16 cellular contexts compared by ENCODE assay signal in the genomic region with DNA sequence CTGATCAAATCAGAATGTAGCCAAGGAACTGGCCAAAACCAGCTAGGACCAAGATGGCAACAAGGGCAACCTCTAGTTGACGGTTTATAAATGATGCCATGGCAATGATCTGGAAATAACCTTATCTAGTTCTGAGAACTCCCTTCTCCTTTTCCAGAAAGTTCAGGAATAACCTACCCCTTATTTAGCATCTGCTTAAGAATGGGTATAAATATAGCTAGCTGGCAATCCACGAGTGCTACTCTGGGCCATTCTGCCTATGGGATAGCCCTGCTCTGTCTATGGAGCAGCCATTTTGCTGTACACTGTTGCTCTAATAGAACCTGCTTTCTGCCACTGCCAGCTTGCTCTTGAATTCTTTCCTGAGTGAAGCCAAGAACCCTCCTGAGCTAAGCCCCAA.
DNase-seq lines count a peak whose midpoint lies in the region; ATAC-seq and TF ChIP-seq lines count a peak whose summit lies in the region.
"Had no signal": no experiment of that assay in that cellular context is flagged by ENCODE, and none has a peak within 500 bp of the region (broad histone marks: within the 10 kb centered on the region; RNA-seq: fewer than 3 reads in every experiment).

No MANE protein-coding gene starts in this region.

- DNase-seq in heart right ventricle (no peak), left cardiac atrium (no peak), left ventricle myocardium superior (no peak), osteoblast (ENCODE audit: insufficient read length, low spot score, missing footprints) (no peak), aorta (no peak), nephron progenitor cell (no peak)
- no peak for DNase-seq in CD4-positive, alpha-beta memory T cell
- DNase-seq: ACHN; C1 segment of cervical spinal cord; CD4-positive, alpha-beta T cell; DMS79; H7 had no signal

- H3K27me3 Mint-ChIP-seq in CD4-positive, alpha-beta memory T cell = peaks cover 0 to 4% of the 10 kb centered on the region in 2 donors
- no peaks in the 10 kb centered on the region for H3K27me3 Mint-ChIP-seq in nephron progenitor cell (ENCODE audit: low read depth, poor library complexity)
- H3K27me3 Mint-ChIP-seq: CD4-positive, alpha-beta T cell had no signal

- peak in 6 of 8 donors; percentile 37 to 88 (median 66) for ATAC-seq in heart right ventricle
- ATAC-seq in left cardiac atrium = no peak
- ATAC-seq in left ventricle myocardium superior = peak; percentile 75
- ATAC-seq in aorta (ENCODE audit: low FRiP score) = peak; percentile 58
- ATAC-seq in HG02970 (IDR thresholded peaks at IDR 0.05; ENCODE audit: low FRiP score, unreplicated experiment) = no peak
- ATAC-seq: GM12878, HepG2 had no signal

- H3K4me3 Mint-ChIP-seq in CD4-positive, alpha-beta memory T cell = no peak overlapping the region
- H3K4me3 Mint-ChIP-seq in nephron progenitor cell = no peak overlapping the region
- H3K4me3 Mint-ChIP-seq: B cell; CD4-positive, alpha-beta T cell had no signal

- no peaks in the 10 kb centered on the region for H3K9me3 ChIP-seq in heart right ventricle
- no peaks in the 10 kb centered on the region for H3K9me3 ChIP-seq in osteoblast (ENCODE audit: low read depth, low read length)
- H3K9me3 ChIP-seq in aorta (ENCODE audit: control insufficient read depth, low read length) = no peaks in the 10 kb centered on the region
- no peaks in the 10 kb centered on the region for H3K9me3 ChIP-seq in CD4-positive, alpha-beta memory T cell (ENCODE audit: control insufficient read depth in 1 of 2, low read length in 2 of 2)

- intact Hi-C loops in heart right ventricle (cut with DNase I) (no loop called here), left cardiac atrium (cut with DNase I) (no loop called here), left ventricle myocardium superior (cut with micrococcal nuclease) (no loop called here), aorta (cut with DNase I) (loop anchor here in 1 of 2 donors (5.0 kb wide), 1 partner anchor 52 kb away; no protein-coding TSS in a partner anchor)
- intact Hi-C loops in CD4-positive, alpha-beta memory T cell (cut with micrococcal nuclease) = no loop called here

- TF ChIP-seq CTCF in heart right ventricle (IDR thresholded peaks at IDR 0.05) (no peak), osteoblast (IDR thresholded peaks at IDR 0.05; ENCODE audit: extremely low read depth, low read depth, low read length) (no peak), nephron progenitor cell (IDR thresholded peaks at IDR 0.05) (no peak)

- H3K27ac ChIP-seq in heart right ventricle (peak overlapping the region in 8 of 10 donors; percentile 2 to 62 (median 47)), osteoblast (ENCODE audit: low read depth, low read length) (peak overlapping the region; percentile 61), aorta (ENCODE audit: low read depth in 1 of 2, low read length in 2 of 2) (no peak overlapping the region)
- no peak overlapping the region for H3K27ac ChIP-seq in CD4-positive, alpha-beta memory T cell (ENCODE audit: low read depth, low read length)

- H3K9me3 Mint-ChIP-seq in CD4-positive, alpha-beta memory T cell = peaks cover 0 to 2% (median 0%) of the 10 kb centered on the region in 8 donors
- no peaks in the 10 kb centered on the region for H3K9me3 Mint-ChIP-seq in nephron progenitor cell
- H3K9me3 Mint-ChIP-seq: CD4-positive, alpha-beta T cell had no signal

- CTCF ChIA-PET in CD4-positive, alpha-beta memory T cell (lab: Charles Lee; ENCODE audit: partially characterized antibody) = no interaction called here

- H3K27me3 ChIP-seq in heart right ventricle (no peaks in the 10 kb centered on the region), osteoblast (ENCODE audit: insufficient read depth, low read length) (no peaks in the 10 kb centered on the region), aorta (ENCODE audit: control insufficient read depth in 1 of 2, insufficient read depth in 2 of 2, low read length in 1 of 2) (no peaks in the 10 kb centered on the region)
- no peaks in the 10 kb centered on the region for H3K27me3 ChIP-seq in CD4-positive, alpha-beta memory T cell (ENCODE audit: insufficient read depth, low read length)

- no peaks in the 10 kb centered on the region for H3K4me1 Mint-ChIP-seq in CD4-positive, alpha-beta memory T cell
- no peaks in the 10 kb centered on the region for H3K4me1 Mint-ChIP-seq in nephron progenitor cell
- H3K4me1 Mint-ChIP-seq: B cell had no signal

- H3K36me3 Mint-ChIP-seq in CD4-positive, alpha-beta memory T cell = no peaks in the 10 kb centered on the region
- H3K36me3 Mint-ChIP-seq in nephron progenitor cell (ENCODE audit: low read depth) = no peaks in the 10 kb centered on the region

- H3K4me2 ChIP-seq in osteoblast (ENCODE audit: insufficient read depth, low read length) = no peak overlapping the region

- no peak overlapping the region for H2AFZ ChIP-seq in osteoblast (ENCODE audit: low read length)

- H3K36me3 ChIP-seq in heart right ventricle (no peaks in the 10 kb centered on the region), osteoblast (ENCODE audit: insufficient read depth, low read length) (no peaks in the 10 kb centered on the region), aorta (ENCODE audit: control insufficient read depth in 1 of 2, insufficient read depth in 2 of 2, low read length in 1 of 2) (no peaks in the 10 kb centered on the region)
- no peaks in the 10 kb centered on the region for H3K36me3 ChIP-seq in CD4-positive, alpha-beta memory T cell (ENCODE audit: insufficient read depth, low read length)

- no peak overlapping the region for H3K27ac Mint-ChIP-seq in CD4-positive, alpha-beta memory T cell
- H3K27ac Mint-ChIP-seq in nephron progenitor cell = no peak overlapping the region
- H3K27ac Mint-ChIP-seq: B cell; CD4-positive, alpha-beta T cell had no signal

- H3K4me1 ChIP-seq in heart right ventricle (peaks cover 5 to 67% (median 39%) of the 10 kb centered on the region in 9 donors), osteoblast (ENCODE audit: insufficient read depth, low read length) (peaks cover 65% of the 10 kb centered on the region), aorta (ENCODE audit: control insufficient read depth in 1 of 2, insufficient read depth in 2 of 2, low read length in 2 of 2) (peaks cover 0 to 3% of the 10 kb centered on the region in 2 donors)
- no peaks in the 10 kb centered on the region for H3K4me1 ChIP-seq in CD4-positive, alpha-beta memory T cell (ENCODE audit: insufficient read depth, low read length)

- no peaks in the 10 kb centered on the region for H4K20me1 ChIP-seq in osteoblast (ENCODE audit: insufficient read depth, low read length)

- WGBS in heart right ventricle, 2 donors = 46 to 58% methylated on average over 2 of the region's 2 CpGs
- WGBS in aorta, 2 donors = 3 to 6% methylated on average over 2 of the region's 2 CpGs

- no peaks in the 10 kb centered on the region for H3K79me2 ChIP-seq in osteoblast (ENCODE audit: insufficient read depth, low read length)

- H3K4me3 ChIP-seq in heart right ventricle (no peak overlapping the region), osteoblast (ENCODE audit: insufficient read depth, low read length) (no peak overlapping the region), aorta (ENCODE audit: low read length in 2 of 2) (no peak overlapping the region)
- no peak overlapping the region for H3K4me3 ChIP-seq in CD4-positive, alpha-beta memory T cell (ENCODE audit: low read length in 2 of 2)
- H3K4me3 ChIP-seq: GM12878 had no signal

- POLR2A ChIA-PET in CD4-positive, alpha-beta memory T cell (lab: Charles Lee; ENCODE audit: partially characterized antibody) = no interaction called here

Comparison
In these comparisons a context has a peak if more than half of its experiments do, and no peak if none do; other contexts are left out.
1. ATAC-seq: peak in heart right ventricle (6 of 8), left ventricle myocardium superior (single experiment) and aorta (single experiment); none in left cardiac atrium (0 of 2) and HG02970 (single experiment).
2. H3K27ac ChIP-seq: peak in heart right ventricle (8 of 10) and osteoblast (single experiment); none in aorta (0 of 2) and CD4-positive, alpha-beta memory T cell (single experiment).